23 cellular contexts compared by ENCODE assay signal in genomic region chr10:8042032-8042863, GRCh38. TPM values are rescaled to one million over a fixed set of nuclear protein-coding genes. Genes with fewer than 3 reads are reported as not detected.
DNase-seq lines count a peak whose midpoint lies in the region; FAIRE-seq and TF ChIP-seq lines count a peak whose summit lies in the region.
"Had no signal": no experiment of that assay in that cellular context is flagged by ENCODE, and none has a peak within 500 bp of the region (broad histone marks: within the 10 kb centered on the region; RNA-seq: fewer than 3 reads in every experiment).

No MANE protein-coding gene starts in this region.

- no peak overlapping the region for H3K27ac ChIP-seq in H9 (ENCODE audit: insufficient read length, low read depth, low read length)
- H3K27ac ChIP-seq in endothelial cell of umbilical vein (ENCODE audit: insufficient read depth, low read depth, low read length): no peak overlapping the region
- H3K27ac ChIP-seq in stomach: no peak overlapping the region
- H3K27ac ChIP-seq: GM23248, SK-N-MC, testis, VCaP had no signal

- H3T11ph ChIP-seq in H9 (ENCODE audit: low read length): no peak overlapping the region

- no peak overlapping the region for H2AK5ac ChIP-seq in H9 (ENCODE audit: insufficient read length, low read length)

- peaks cover 97% of the 10 kb centered on the region for H3K27me3 Mint-ChIP-seq in activated CD4-positive, alpha-beta T cell treated with anti-CD3 and anti-CD28 coated beads, Interleukin-2, amount 10 ng/mL, durations not matched to agents 7 days and 5 days
- peaks cover 100% of the 10 kb centered on the region for H3K27me3 Mint-ChIP-seq in H9 (ENCODE audit: low read depth)

- H3K9me1 ChIP-seq in endothelial cell of umbilical vein (replicated peaks; ENCODE audit: control insufficient read depth, extremely low read depth, insufficient read depth, low read length): no peaks in the 10 kb centered on the region

- H3K9me3 ChIP-seq in H9 (ENCODE audit: control insufficient read depth, low read depth, low read length) (no peaks in the 10 kb centered on the region), endothelial cell of umbilical vein (replicated peaks; ENCODE audit: control insufficient read depth, insufficient read depth, low read length) (no peaks in the 10 kb centered on the region), stomach (no peaks in the 10 kb centered on the region)
- H3K9me3 ChIP-seq: Caco-2, mucosa of descending colon, testis had no signal

- H3K9me3 Mint-ChIP-seq in activated CD4-positive, alpha-beta T cell treated with anti-CD3 and anti-CD28 coated beads, Interleukin-2, amount 10 ng/mL, durations not matched to agents 7 days and 5 days: no peaks in the 10 kb centered on the region
- peaks cover 0 to 26% of the 10 kb centered on the region in 2 experiments; a peak in 4 of 5 replicates for H3K9me3 Mint-ChIP-seq in H9

- peaks cover 3% of the 10 kb centered on the region; the same call in 1 of the 2 replicates for H3K4me1 ChIP-seq in H9 (ENCODE audit: insufficient read depth, low read length)
- peaks cover 68% of the 10 kb centered on the region for H3K4me1 ChIP-seq in endothelial cell of umbilical vein (ENCODE audit: control insufficient read depth, extremely low read depth, insufficient read depth, low read length)
- peaks cover 16 to 49% (median 40%) of the 10 kb centered on the region in 4 donors for H3K4me1 ChIP-seq in stomach

- no peak overlapping the region for H4K91ac ChIP-seq in H9 (ENCODE audit: insufficient read length, low read depth, low read length)

- H3K23me2 ChIP-seq in H9 (ENCODE audit: insufficient read length, low read depth, low read length, poor library complexity, severe bottlenecking): no peaks in the 10 kb centered on the region

- no peak overlapping the region for H2BK120ac ChIP-seq in H9 (ENCODE audit: low read depth, low read length, poor library complexity, severe bottlenecking)

- H3K36me3 Mint-ChIP-seq in activated CD4-positive, alpha-beta T cell treated with anti-CD3 and anti-CD28 coated beads, Interleukin-2, amount 10 ng/mL, durations not matched to agents 7 days and 5 days (ENCODE audit: low read depth): peaks cover 12% of the 10 kb centered on the region
- no peaks in the 10 kb centered on the region; a peak in 1 of 7 replicates for H3K36me3 Mint-ChIP-seq in H9 (ENCODE audit: insufficient read depth in 1 of 3, low read depth in 3 of 3)

- no peak overlapping the region for H2BK12ac ChIP-seq in H9 (ENCODE audit: insufficient read length, low read depth, low read length)

- TF ChIP-seq EP300 in stomach (IDR thresholded peaks at IDR 0.05): no peak

- WGBS in H9 (ENCODE audit: extremely low coverage, insufficient read length, low lambda C conversion rate): no CpG with 5 or more reads among the region's 18 CpGs
- 7 to 11% (median 8%) methylated on average over 18 of the region's 18 CpGs for WGBS in stomach, 5 donors

- CTCF ChIA-PET in activated CD4-positive, alpha-beta T cell treated with anti-CD3 and anti-CD28 coated beads, Interleukin-2, amount 10 ng/mL, durations not matched to agents 7 days and 5 days (lab: Charles Lee): interaction anchor here (1.4 kb wide), 1 partner anchor 18 kb away, joined by 3 read pairs; no protein-coding TSS in a partner anchor
- CTCF ChIA-PET in endothelial cell of umbilical vein (lab: Charles Lee): interaction anchor here (1.8 kb wide), 1 partner anchor 170 kb away, joined by 8 read pairs; no protein-coding TSS in a partner anchor

- H3K56ac ChIP-seq in H9 (ENCODE audit: insufficient read length, low read depth, low read length): no peak overlapping the region

- H3K14ac ChIP-seq in H9 (ENCODE audit: insufficient read depth, low read length): no peak overlapping the region

- H3K4me2 ChIP-seq in H9 (ENCODE audit: insufficient read depth, insufficient read length, low read length): no peak overlapping the region
- peak overlapping the region; percentile 42 for H3K4me2 ChIP-seq in endothelial cell of umbilical vein (ENCODE audit: insufficient read depth, low read length)

- H3K27ac Mint-ChIP-seq in activated CD4-positive, alpha-beta T cell treated with anti-CD3 and anti-CD28 coated beads, Interleukin-2, amount 10 ng/mL, durations not matched to agents 7 days and 5 days: peak overlapping the region; percentile 67
- H3K27ac Mint-ChIP-seq in H9: no peak overlapping the region

- H3K36me3 ChIP-seq in endothelial cell of umbilical vein (ENCODE audit: control insufficient read depth in 2 of 2, extremely low read depth in 1 of 2, insufficient read depth in 2 of 2, low read length in 2 of 2) (no peaks in the 10 kb centered on the region), stomach (no peaks in the 10 kb centered on the region)

- peaks cover 57% of the 10 kb centered on the region for H3K4me1 Mint-ChIP-seq in activated CD4-positive, alpha-beta T cell treated with anti-CD3 and anti-CD28 coated beads, Interleukin-2, amount 10 ng/mL, durations not matched to agents 7 days and 5 days
- peaks cover 35 to 72% of the 10 kb centered on the region in 2 experiments for H3K4me1 Mint-ChIP-seq in H9

- H3K4ac ChIP-seq in H9 (ENCODE audit: low read depth, low read length): no peak overlapping the region

- peak; percentile 38 for FAIRE-seq in endothelial cell of umbilical vein (lab: Jason Lieb, UNC)
- FAIRE-seq: G401.6, HTR-8/SVneo, kidney had no signal

- H3K9ac ChIP-seq in H9 (ENCODE audit: extremely low read depth, insufficient read length, low read length) (no peak overlapping the region), endothelial cell of umbilical vein (replicated peaks; ENCODE audit: extremely low read depth, insufficient read depth, low read length) (no peak overlapping the region)
- H3K9ac ChIP-seq: GM23248 had no signal

- H3K4me3 ChIP-seq in endothelial cell of umbilical vein (replicated peaks in 1 of 3; ENCODE audit: insufficient read depth in 1 of 3, low read depth in 1 of 3, low read length in 3 of 3) (no peak overlapping the region), stomach (no peak overlapping the region)
- H3K4me3 ChIP-seq: GM23248, mucosa of descending colon, SK-N-MC, testis had no signal

- no peak overlapping the region for H2AFZ ChIP-seq in H9 (ENCODE audit: low read length)
- H2AFZ ChIP-seq in endothelial cell of umbilical vein (ENCODE audit: low read depth, low read length): peak overlapping the region; percentile 85
- H2AFZ ChIP-seq: GM23248 had no signal

- H3K79me2 ChIP-seq in H9 (ENCODE audit: insufficient read depth, low read length) (no peaks in the 10 kb centered on the region), endothelial cell of umbilical vein (ENCODE audit: control insufficient read depth, insufficient read depth, low read length) (peaks cover 4% of the 10 kb centered on the region)

- TF ChIP-seq POLR2A in endothelial cell of umbilical vein (IDR thresholded peaks at IDR 0.05; ENCODE audit: low read depth, low read length): no peak
- TF ChIP-seq POLR2A in stomach (IDR thresholded peaks at IDR 0.05): no peak

- peak overlapping the region; percentile 40 for H3K4me3 Mint-ChIP-seq in activated CD4-positive, alpha-beta T cell treated with anti-CD3 and anti-CD28 coated beads, Interleukin-2, amount 10 ng/mL, durations not matched to agents 7 days and 5 days
- peak overlapping the region in 1 of 2 experiments; percentile 60; a peak in 3 of 5 replicates for H3K4me3 Mint-ChIP-seq in H9

- H3K27me3 ChIP-seq in H9 (ENCODE audit: insufficient read depth, low read length): peaks cover 100% of the 10 kb centered on the region
- peaks cover 24 to 27% of the 10 kb centered on the region in 2 experiments for H3K27me3 ChIP-seq in endothelial cell of umbilical vein (ENCODE audit: control insufficient read depth in 2 of 2, insufficient read depth in 2 of 2, low read length in 2 of 2)
- peaks cover 49 to 100% (median 100%) of the 10 kb centered on the region in 3 donors for H3K27me3 ChIP-seq in stomach

- intact Hi-C loops in endothelial cell of umbilical vein (cut with micrococcal nuclease) (no loop called here), posterior vena cava (cut with DNase I) (no loop called here), stomach (cut with DNase I; ENCODE audit: low total_unique reads) (no loop called here)

- no peak overlapping the region for H3K18ac ChIP-seq in H9 (ENCODE audit: insufficient read length, low read depth, low read length)

- dilution Hi-C loops in endothelial cell of umbilical vein (cut with MboI; ENCODE audit: extremely low pct_ligation_motif_present, low sequenced_read_pairs): no loop called here

- peak overlapping the region; percentile 37 for H3K23ac ChIP-seq in H9 (ENCODE audit: insufficient read length, low read depth, low read length)

- no TSS peak for BruUV-seq in endothelial cell of umbilical vein (replicated peaks; lab: Mats Ljungman, UMichigan)

- H4K20me1 ChIP-seq in H9 (ENCODE audit: control insufficient read depth, insufficient read depth, insufficient read length): no peaks in the 10 kb centered on the region
- H4K20me1 ChIP-seq in endothelial cell of umbilical vein (replicated peaks; ENCODE audit: control insufficient read depth, extremely low read depth, insufficient read depth, low read length): no peaks in the 10 kb centered on the region

- no peak overlapping the region for H2BK5ac ChIP-seq in H9 (ENCODE audit: insufficient read length, low read length)

- POLR2A ChIA-PET in activated CD4-positive, alpha-beta T cell treated with anti-CD3 and anti-CD28 coated beads, Interleukin-2, amount 10 ng/mL, durations not matched to agents 7 days and 5 days (lab: Charles Lee): no interaction called here
- POLR2A ChIA-PET in endothelial cell of umbilical vein (lab: Charles Lee): no interaction called here

- no peak overlapping the region for H4K8ac ChIP-seq in H9 (replicated peaks; ENCODE audit: insufficient read length, low read depth, low read length)

- no peak overlapping the region for H2BK20ac ChIP-seq in H9 (ENCODE audit: low read depth, low read length, poor library complexity, severe bottlenecking)

- H4K5ac ChIP-seq in H9 (ENCODE audit: insufficient read length, low read depth, low read length): no peak overlapping the region

- H3K79me1 ChIP-seq in H9 (ENCODE audit: insufficient read depth, low read depth, low read length, poor library complexity, severe bottlenecking): no peaks in the 10 kb centered on the region

- DNase-seq in activated CD4-positive, alpha-beta T cell treated with anti-CD3 and anti-CD28 coated beads, Interleukin-2, amount 10 ng/mL, durations not matched to agents 7 days and 5 days: no peak
- DNase-seq in activated CD4-positive, alpha-beta T cell treated with anti-CD3 and anti-CD28 coated beads, Interleukin-2, amount 50 U/mL, for 1 hour: no peak
- DNase-seq in H9: no peak
- DNase-seq in endothelial cell of umbilical vein (ENCODE audit: low read depth, low spot score): peak; percentile 16
- DNase-seq in posterior vena cava (ENCODE audit: low spot score): peak; percentile 47
- DNase-seq in 8988T: no peak
- DNase-seq in stomach: no peak
- DNase-seq in MV-4-11 (lab: John Stamatoyannopoulos, UW): no peak
- DNase-seq: ACHN; Caco-2; GM23248; kidney; MM.1S; mucosa of descending colon; NCI-H2081; NCI-H524 treated with DMSO at 0.1 percent for 48 hours; stimulated activated CD4-positive, alpha-beta T cell treated with anti-CD3 and anti-CD28 coated beads, Interleukin-15, amount 100 ng/mL, for 24 hours; testis had no signal

- no peak overlapping the region; the same call in 1 of the 2 replicates for H2BK15ac ChIP-seq in H9 (ENCODE audit: low read depth, low read length)

- no peak for TF ChIP-seq CTCF in H9 (conservative IDR thresholded peaks at IDR 0.05)
- TF ChIP-seq CTCF in endothelial cell of umbilical vein (IDR thresholded peaks at IDR 0.05; ENCODE audit: extremely low read depth in 1 of 2, insufficient read depth in 1 of 2, low read depth in 1 of 2, low read length in 2 of 2): no peak
- TF ChIP-seq CTCF in stomach (IDR thresholded peaks at IDR 0.05): no peak

RNA-seq across cellular contexts. Expression of gene GATA3, which starts 12.2 kb away (rescaled TPM):
- total RNA-seq in activated CD4-positive, alpha-beta T cell treated with anti-CD3 and anti-CD28 coated beads, Interleukin-2, amount 10 ng/mL, durations not matched to agents 7 days and 5 days: 10 to 100 TPM; 48.1 to 52.0 TPM
- total RNA-seq in H9 (2021) (0.31 TPM in 2 replicates), endothelial cell of umbilical vein (30.9 and 33.0 TPM in 2 replicates), posterior vena cava (under 1 TPM; 0.97 to 1.00 TPM), stomach (1 to 10 TPM in 1 of 5 donors, under 1 TPM in 2, not detected in 2; 0.14 to 1.2 (median 0.18) TPM)
- polyA plus RNA-seq in endothelial cell of umbilical vein (7.2 and 9.3 TPM in 2 replicates), stomach (under 1 TPM; 0.12 to 0.46 (median 0.18) TPM)
- polyA plus RNA-seq in endothelial cell of umbilical vein (2011; cell fraction: cytosol; rRNA removed): 6.7 and 7.0 TPM in 2 replicates
- polyA plus RNA-seq in endothelial cell of umbilical vein (2011; cell fraction: nucleus; rRNA removed): 13.5 and 14.3 TPM in 2 replicates
- 16.6 and 19.7 TPM in 2 replicates for polyA plus RNA-seq in endothelial cell of umbilical vein (2012)
- polyA minus RNA-seq in endothelial cell of umbilical vein: 2.5 TPM in 2 replicates
- not detected for polyA minus RNA-seq in endothelial cell of umbilical vein (2011; cell fraction: cytosol; rRNA and poly(A)+ RNA removed)
- 5.0 and 8.9 TPM in 2 replicates for polyA minus RNA-seq in endothelial cell of umbilical vein (2011; cell fraction: nucleus; rRNA and poly(A)+ RNA removed)
- total RNA-seq: chondrocyte, GM23248 had no signal
- polyA plus RNA-seq: GM23248 had no signal

Comparison
In these comparisons a context has a peak if more than half of its experiments do, and no peak if none do; other contexts are left out.
1. DNase-seq: peak in endothelial cell of umbilical vein (single experiment) and posterior vena cava (single experiment); none in activated CD4-positive, alpha-beta T cell treated with anti-CD3 and anti-CD28 coated beads, Interleukin-2, amount 10 ng/mL, durations not matched to agents 7 days and 5 days (single experiment), activated CD4-positive, alpha-beta T cell treated with anti-CD3 and anti-CD28 coated beads, Interleukin-2, amount 50 U/mL, for 1 hour (single experiment), H9 (single experiment), 8988T (single experiment), stomach (single experiment) and MV-4-11 (single experiment).
2. RNA of gene GATA3, which starts 12.2 kb away (total RNA-seq): 48.1 to 52.0 TPM in activated CD4-positive, alpha-beta T cell treated with anti-CD3 and anti-CD28 coated beads, Interleukin-2, amount 10 ng/mL, durations not matched to agents 7 days and 5 days and 30.9 to 33.0 TPM in endothelial cell of umbilical vein; 0.97 to 1.00 TPM in posterior vena cava, 0.31 TPM in H9 and 0.14 to 1.2 TPM in stomach; every median in the first group is over 10 times any median in the second.